Comparison of ENCODE assay signal across 30 cellular contexts in genomic region chr2:109689182-109689935, GRCh38.
DNase-seq lines count a peak whose midpoint lies in the region; ATAC-seq and TF ChIP-seq lines count a peak whose summit lies in the region.
"Had no signal": no experiment of that assay in that cellular context is flagged by ENCODE, and none has a peak within 500 bp of the region (broad histone marks: within the 10 kb centered on the region; RNA-seq: fewer than 3 reads in every experiment).

No MANE protein-coding gene starts in this region.

- no peak overlapping the region for H3K4me3 ChIP-seq in heart right ventricle
- no peak overlapping the region for H3K4me3 ChIP-seq in gastroesophageal sphincter
- no peak overlapping the region for H3K4me3 ChIP-seq in psoas muscle
- H3K4me3 ChIP-seq: cardiac muscle cell had no signal

- 72 to 81% methylated on average over 5 of the region's 5 CpGs for WGBS in heart right ventricle, 2 donors
- 20 to 44% methylated on average over 1 to 2 of the region's 5 CpGs for WGBS in gastroesophageal sphincter (ENCODE audit: low coverage in 1 of 2), 2 donors
- WGBS in psoas muscle, 3 donors: 75 to 92% (median 85%) methylated on average over 5 of the region's 5 CpGs

- TF ChIP-seq EP300 in gastroesophageal sphincter (IDR thresholded peaks at IDR 0.05): no peak

- peak overlapping the region; percentile 93 for H3K27ac Mint-ChIP-seq in progenitor cell of endocrine pancreas
- H3K27ac Mint-ChIP-seq: activated B cell treated with CpG ODN at 0.5 μM for 24 hours; activated naive CD4-positive, alpha-beta T cell treated with anti-CD3 and anti-CD28 coated beads for 36 hours; CD8-positive, alpha-beta memory T cell; HFFc6; naive thymus-derived CD4-positive, alpha-beta T cell had no signal

- peak overlapping the region in 3 of 10 donors; percentile 77 to 84 (median 84) for H3K27ac ChIP-seq in heart right ventricle
- peak overlapping the region; percentile 79 to 92 (median 90) for H3K27ac ChIP-seq in gastroesophageal sphincter
- H3K27ac ChIP-seq in psoas muscle: no peak overlapping the region
- H3K27ac ChIP-seq: cardiac muscle cell had no signal

- peaks cover 49% of the 10 kb centered on the region for H3K4me1 Mint-ChIP-seq in progenitor cell of endocrine pancreas (ENCODE audit: low read depth)
- H3K4me1 Mint-ChIP-seq: activated B cell treated with CpG ODN at 0.5 μM for 24 hours; CD8-positive, alpha-beta memory T cell; IgD-negative memory B cell had no signal

- H3K9me3 Mint-ChIP-seq in progenitor cell of endocrine pancreas (ENCODE audit: low read depth): no peaks in the 10 kb centered on the region
- H3K9me3 Mint-ChIP-seq: activated B cell treated with CpG ODN at 0.5 μM for 24 hours; CD8-positive, alpha-beta memory T cell; HFFc6; IgD-negative memory B cell had no signal

- H3K27me3 ChIP-seq in heart right ventricle: no peaks in the 10 kb centered on the region
- no peaks in the 10 kb centered on the region for H3K27me3 ChIP-seq in gastroesophageal sphincter
- no peaks in the 10 kb centered on the region for H3K27me3 ChIP-seq in psoas muscle (ENCODE audit: insufficient read depth in 3 of 3, low read length in 2 of 3)
- H3K27me3 ChIP-seq: cardiac muscle cell had no signal

- intact Hi-C loops in cardiac septum (cut with DNase I): no loop called here
- intact Hi-C loops in heart right ventricle (cut with DNase I): no loop called here
- intact Hi-C loops in psoas muscle (cut with DNase I): no loop called here

- H3K9me3 ChIP-seq in heart right ventricle (no peaks in the 10 kb centered on the region), gastroesophageal sphincter (no peaks in the 10 kb centered on the region), psoas muscle (no peaks in the 10 kb centered on the region)

- no peak overlapping the region for H3K4me3 Mint-ChIP-seq in progenitor cell of endocrine pancreas (ENCODE audit: low read depth)
- H3K4me3 Mint-ChIP-seq: activated B cell treated with CpG ODN at 0.5 μM for 24 hours; activated naive CD4-positive, alpha-beta T cell treated with anti-CD3 and anti-CD28 coated beads for 36 hours; CD8-positive, alpha-beta memory T cell; HFFc6; IgD-negative memory B cell; naive thymus-derived CD4-positive, alpha-beta T cell had no signal

- H3K36me3 ChIP-seq in heart right ventricle (no peaks in the 10 kb centered on the region), gastroesophageal sphincter (no peaks in the 10 kb centered on the region), psoas muscle (ENCODE audit: insufficient read depth in 1 of 2, low read depth in 1 of 2) (no peaks in the 10 kb centered on the region)
- H3K36me3 ChIP-seq: cardiac muscle cell had no signal

- TF ChIP-seq CTCF in heart right ventricle (IDR thresholded peaks at IDR 0.05): no peak
- no peak for TF ChIP-seq CTCF in gastroesophageal sphincter (IDR thresholded peaks at IDR 0.05)
- TF ChIP-seq CTCF in progenitor cell of endocrine pancreas (IDR thresholded peaks at IDR 0.05; ENCODE audit: unreplicated experiment): no peak
- no peak for TF ChIP-seq CTCF in psoas muscle (IDR thresholded peaks at IDR 0.05)

- no peak for TF ChIP-seq POLR2A in gastroesophageal sphincter (IDR thresholded peaks at IDR 0.05)

- H3K36me3 Mint-ChIP-seq in progenitor cell of endocrine pancreas (ENCODE audit: insufficient read depth): no peaks in the 10 kb centered on the region
- H3K36me3 Mint-ChIP-seq: CD8-positive, alpha-beta memory T cell; IgD-negative memory B cell had no signal

- no peak for ATAC-seq in heart right ventricle
- ATAC-seq in gastroesophageal sphincter: no peak
- no peak for ATAC-seq in HG02588 (IDR thresholded peaks at IDR 0.05; ENCODE audit: unreplicated experiment)
- no peak for ATAC-seq in GM18870 (IDR thresholded peaks at IDR 0.05; ENCODE audit: unreplicated experiment)
- no peak for ATAC-seq in psoas muscle
- ATAC-seq: naive thymus-derived CD4-positive, alpha-beta T cell had no signal

- H3K27me3 Mint-ChIP-seq in progenitor cell of endocrine pancreas: no peaks in the 10 kb centered on the region

- peaks cover 0 to 33% (median 20%) of the 10 kb centered on the region in 9 donors for H3K4me1 ChIP-seq in heart right ventricle
- H3K4me1 ChIP-seq in gastroesophageal sphincter: peaks cover 9 to 73% (median 29%) of the 10 kb centered on the region in 3 donors
- peaks cover 11% of the 10 kb centered on the region for H3K4me1 ChIP-seq in psoas muscle

- DNase-seq in cardiac septum (ENCODE audit: low spot score) (peak; percentile 27), heart right ventricle (no peak), progenitor cell of endocrine pancreas (ENCODE audit: low spot score, unreplicated experiment) (no peak), NCI-H1694 (lab: John Stamatoyannopoulos, UW) (no peak), psoas muscle (no peak)
- DNase-seq: 8988T; activated B cell treated with CpG ODN at 0.5 μM for 24 hours; activated naive CD4-positive, alpha-beta T cell treated with anti-CD3 and anti-CD28 coated beads for 36 hours; AML-193; amygdala; CD8-positive, alpha-beta memory T cell; foreskin melanocyte; HFFc6; kidney; naive thymus-derived CD4-positive, alpha-beta T cell; NCI-H1092; NCI-H2029; NCI-H2227 treated with DMSO at 0.1 percent for 48 hours; NCI-H748 treated with DMSO at 0.1 percent for 48 hours; occipital lobe; retina; stimulated activated CD4-positive, alpha-beta T cell treated with anti-CD3 and anti-CD28 coated beads, Interleukin-12 subunit alpha, Interleukin-12 subunit beta, amount 100 ng/mL, for 4 hours; stimulated activated CD4-positive, alpha-beta T cell treated with anti-CD3 and anti-CD28 coated beads, Interleukin-4, amount 100 ng/mL, for 4 hours; stimulated activated naive CD4-positive, alpha-beta T cell; T-helper 9 cell had no signal
